ENCODE assay signal across 8 cellular contexts in the genomic region with DNA sequence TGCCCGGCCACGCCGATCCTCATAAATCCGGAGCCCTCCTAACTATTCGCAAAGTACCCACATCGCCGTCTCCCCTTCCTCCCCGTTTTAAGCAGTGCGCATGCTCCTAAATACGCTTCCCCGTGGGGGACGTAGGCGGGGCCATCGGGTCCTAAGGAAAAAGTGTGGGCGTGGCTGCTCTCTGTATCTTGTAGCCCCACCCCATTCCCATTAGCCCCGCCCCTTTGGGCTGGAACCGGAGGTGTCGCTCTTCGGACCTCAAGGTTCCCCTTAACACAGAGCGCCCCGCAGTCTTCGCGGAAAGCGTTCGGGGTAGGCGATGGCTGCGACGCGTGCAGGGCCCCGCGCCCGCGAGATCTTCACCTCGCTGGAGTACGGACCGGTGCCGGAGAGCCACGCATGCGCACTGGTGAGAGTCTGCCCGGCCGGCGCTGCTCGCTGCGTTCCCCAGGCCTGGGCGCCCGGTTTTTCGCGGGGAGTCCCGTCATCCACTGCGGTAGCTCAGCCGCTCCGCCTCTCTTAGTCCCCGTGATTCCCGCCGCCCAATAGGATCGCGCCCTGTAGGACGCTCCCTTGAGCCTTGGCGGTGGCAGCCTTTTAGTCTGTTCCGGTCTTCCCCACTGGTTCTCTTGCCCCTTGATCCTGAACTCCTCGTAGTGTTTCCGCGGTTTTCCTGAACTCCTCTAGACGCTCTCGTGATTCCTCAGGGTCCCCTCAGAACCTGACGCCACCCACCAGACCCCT. TPM values are rescaled to one million over a fixed set of nuclear protein-coding genes. Genes with fewer than 3 reads are reported as not detected.
A peak's percentile ranks its signal among the peaks of the same experiment; 100 is the strongest.
DNase-seq lines count a peak whose midpoint lies in the region; ATAC-seq and TF ChIP-seq lines count a peak whose summit lies in the region.

A gene (plus strand): TSS at position 213 of the 744 bp plus-strand sequence. CDS start 107 bp downstream, at position 320.

- peaks cover 31% of the 10 kb centered on the region for H3K4me1 Mint-ChIP-seq in memory B cell

- peak; percentile 96 for DNase-seq in CMK (ENCODE audit: low read depth)
- peak; percentile 95 for DNase-seq in GM20000 (ENCODE audit: low spot score)
- DNase-seq in HT-29 (ENCODE audit: low spot score) = peak; percentile 100
- DNase-seq in NOMO-1 (lab: John Stamatoyannopoulos, UW; ENCODE audit: unreplicated experiment in 2 of 2) = peak; percentile 94 to 96
- DNase-seq in effector memory CD4-positive, alpha-beta T cell = peak; percentile 95 to 98 (median 96)
- DNase-seq in memory B cell (ENCODE audit: low spot score in 2 of 2) = peak; percentile 95 to 98
- DNase-seq in stimulated activated CD8-positive, alpha-beta memory T cell treated with anti-CD3 and anti-CD28 coated beads, Interleukin-12 subunit alpha, Interleukin-12 subunit beta, amount 100 ng/mL, for 24 hours (ENCODE audit: extremely low read depth) = peak; percentile 95

- H3K9me3 ChIP-seq in effector memory CD4-positive, alpha-beta T cell (ENCODE audit: control insufficient read depth, low read length) = no peaks in the 10 kb centered on the region

- peak within 1 kb of the TSS; percentile 60 for H3K4me3 ChIP-seq in effector memory CD4-positive, alpha-beta T cell (ENCODE audit: insufficient read depth, low read depth, low read length, poor library complexity, severe bottlenecking)

- H3K9me3 Mint-ChIP-seq in memory B cell = peaks cover 1% of the 10 kb centered on the region

- H3K27ac ChIP-seq in effector memory CD4-positive, alpha-beta T cell (ENCODE audit: insufficient read depth, low read length, poor library complexity, severe bottlenecking) = peak within 1 kb of the TSS; percentile 96

- CTCF ChIA-PET in activated CD8-positive, alpha-beta memory T cell treated with anti-CD3 and anti-CD28 coated beads for 36 hours (lab: Charles Lee) = interaction anchor here (1.6 to 5.0 kb wide), 5 partner anchors 8 to 23 kb away, joined by 5 to 21 read pairs (median 9); a partner anchor contains a TSS

- no peaks in the 10 kb centered on the region for H3K27me3 Mint-ChIP-seq in memory B cell

- H3K4me3 Mint-ChIP-seq in memory B cell = peak within 1 kb of the TSS; percentile 98

- H3K36me3 ChIP-seq in effector memory CD4-positive, alpha-beta T cell (ENCODE audit: control insufficient read depth, insufficient read depth, low read length) = peaks cover 5% of the 10 kb centered on the region

- peaks cover 19% of the 10 kb centered on the region for H3K4me1 ChIP-seq in effector memory CD4-positive, alpha-beta T cell (ENCODE audit: control insufficient read depth, insufficient read depth, low read length, poor library complexity, severe bottlenecking)

- TF ChIP-seq CTCF in GM20000 (IDR thresholded peaks at IDR 0.05; ENCODE audit: extremely low read depth, missing control alignments) = no peak

- H3K27me3 ChIP-seq in effector memory CD4-positive, alpha-beta T cell (replicated peaks; ENCODE audit: control insufficient read depth, insufficient read depth, low read length, poor library complexity, severe bottlenecking) = no peaks in the 10 kb centered on the region

- POLR2A ChIA-PET in activated CD8-positive, alpha-beta memory T cell treated with anti-CD3 and anti-CD28 coated beads for 36 hours (lab: Charles Lee) = interaction anchor here (0.6 to 1.8 kb wide), 7 partner anchors 14 to 457 kb away, joined by 3 to 9 read pairs (median 4); a partner anchor contains a TSS

- peaks cover 22% of the 10 kb centered on the region for H3K36me3 Mint-ChIP-seq in memory B cell

- H3K27ac Mint-ChIP-seq in memory B cell = peak within 1 kb of the TSS; percentile 99

- ATAC-seq in memory B cell (ENCODE audit: low read depth) = peak; percentile 78

RNA-seq across cellular contexts. Expression of the gene that starts here (rescaled TPM):
- 214 and 224 TPM in 2 replicates for total RNA-seq in HT-29 (2014; rRNA removed; shearing (Covaris generic))
- 10 to 100 TPM; 38.4 to 38.5 TPM for total RNA-seq in activated CD8-positive, alpha-beta memory T cell treated with anti-CD3 and anti-CD28 coated beads for 36 hours

Comparison
In these comparisons a context has a peak if more than half of its experiments do, and no peak if none do; other contexts are left out.
1. Peak in every context shown above with its lines: DNase-seq, ATAC-seq, H3K4me3 ChIP-seq and H3K27ac ChIP-seq.